In the genomic region with DNA sequence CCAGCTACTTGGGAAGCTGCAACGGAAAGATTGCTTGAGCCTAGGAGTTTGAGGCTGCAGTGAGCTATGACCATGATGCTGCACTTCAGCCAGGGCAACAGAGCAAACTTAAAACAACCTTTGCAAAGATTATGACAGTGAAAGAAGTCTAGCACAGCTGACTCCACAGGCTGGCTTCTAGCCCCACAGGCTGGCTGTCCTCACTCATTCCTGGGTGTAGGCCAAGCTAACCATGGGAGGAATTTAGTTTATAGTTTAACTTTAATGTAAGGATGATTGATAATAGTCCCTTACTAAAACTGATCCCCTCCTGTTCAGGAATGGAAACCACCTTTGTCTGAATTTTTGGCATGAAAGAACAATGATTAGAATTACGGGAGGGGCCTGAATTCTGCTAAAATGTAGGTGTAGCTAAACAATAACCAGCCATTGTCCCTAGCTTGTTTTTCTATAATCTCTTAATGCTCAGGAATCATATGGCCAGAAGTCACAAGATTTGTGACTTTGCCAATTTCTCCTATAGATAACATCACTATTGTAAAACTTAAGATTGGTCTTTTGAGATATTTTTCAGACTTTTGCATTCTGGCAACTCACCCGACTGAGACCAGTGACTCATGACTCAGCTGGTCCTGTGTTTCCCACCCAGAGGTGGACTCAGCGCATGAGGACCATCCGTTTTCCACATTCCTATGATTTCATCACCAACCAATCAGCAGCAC, we compare ENCODE assay signal across 15 cellular contexts. TPM values are rescaled to one million over a fixed set of nuclear protein-coding genes. Genes with fewer than 3 reads are reported as not detected.
A peak's percentile ranks its signal among the peaks of the same experiment; 100 is the strongest.
DNase-seq lines count a peak whose midpoint lies in the region; TF ChIP-seq lines count a peak whose summit lies in the region.
"Had no signal": no experiment of that assay in that cellular context is flagged by ENCODE, and none has a peak within 500 bp of the region (broad histone marks: within the 10 kb centered on the region; RNA-seq: fewer than 3 reads in every experiment).

No MANE protein-coding gene starts in this region.

- peak overlapping the region; percentile 20; the same call in 1 of the 2 replicates for H3K4me3 Mint-ChIP-seq in HFFc6
- H3K4me3 Mint-ChIP-seq: activated naive CD8-positive, alpha-beta T cell; natural killer cell treated with Interleukin-12 subunit alpha and Interleukin-12 subunit beta and Interleukin-15 and Interleukin-18, amount 100 ng/mL, for 72 hours had no signal

- H3K27ac Mint-ChIP-seq in HFFc6: peak overlapping the region; percentile 71
- H3K27ac Mint-ChIP-seq: activated naive CD8-positive, alpha-beta T cell; natural killer cell treated with Interleukin-12 subunit alpha and Interleukin-12 subunit beta and Interleukin-15 and Interleukin-18, amount 100 ng/mL, for 72 hours had no signal

- DNase-seq in HFFc6: peak; percentile 81
- DNase-seq in astrocyte of the cerebellum (ENCODE audit: low read depth): peak; percentile 64
- DNase-seq in hepatic stellate cell (ENCODE audit: low spot score): peak; percentile 64
- DNase-seq in vagina (ENCODE audit: extremely low spot score in 2 of 2): no peak
- no peak for DNase-seq in DMS153 (lab: John Stamatoyannopoulos, UW)
- no peak for DNase-seq in activated effector memory CD4-positive, alpha-beta T cell treated with anti-CD3 and anti-CD28 coated beads, Interleukin-2, amount 50 U/mL, for 16 hours
- no peak for DNase-seq in stimulated activated CD4-positive, alpha-beta T cell treated with anti-CD3 and anti-CD28 coated beads, Interleukin-12 subunit alpha, Interleukin-12 subunit beta, amount 100 ng/mL, for 4 hours
- DNase-seq: COR-L47, left cardiac atrium, NCI-H187 treated with DMSO at 0.1 percent for 48 hours, NCI-H774, SIG-M5 had no signal

- in situ Hi-C loops in astrocyte of the cerebellum (cut with HindIII; ENCODE audit: low sequenced_read_pairs): no loop called here

- TF ChIP-seq CTCF in HFFc6 (IDR thresholded peaks at IDR 0.05) (no peak), astrocyte of the cerebellum (IDR thresholded peaks at IDR 0.05; ENCODE audit: low read depth, low read length, missing control alignments) (no peak), vagina (IDR thresholded peaks at IDR 0.05) (no peak)

- no peaks in the 10 kb centered on the region for H3K9me3 Mint-ChIP-seq in HFFc6
- H3K9me3 Mint-ChIP-seq: natural killer cell treated with Interleukin-12 subunit alpha and Interleukin-12 subunit beta and Interleukin-15 and Interleukin-18, amount 100 ng/mL, for 72 hours had no signal

- H3K36me3 ChIP-seq in vagina: no peaks in the 10 kb centered on the region

- H3K4me1 ChIP-seq in vagina: no peaks in the 10 kb centered on the region

- no peaks in the 10 kb centered on the region for H3K9me3 ChIP-seq in vagina

- no peak for TF ChIP-seq POLR2A in vagina (IDR thresholded peaks at IDR 0.05)

- H3K4me3 ChIP-seq in astrocyte of the cerebellum (ENCODE audit: low read depth, low read length) (no peak overlapping the region), vagina (no peak overlapping the region)
- H3K4me3 ChIP-seq: skin epidermis had no signal

- no peaks in the 10 kb centered on the region for H3K27me3 ChIP-seq in vagina

- intact Hi-C loops in vagina (cut with DNase I): no loop called here

- peaks cover 71% of the 10 kb centered on the region for H3K4me1 Mint-ChIP-seq in HFFc6 (ENCODE audit: low read depth)

- peak overlapping the region; percentile 1 for H3K27ac ChIP-seq in vagina
- H3K27ac ChIP-seq: skin epidermis had no signal

- H3K27me3 Mint-ChIP-seq in HFFc6 (ENCODE audit: insufficient read depth): no peaks in the 10 kb centered on the region; the same call in 1 of the 2 replicates

- H3K36me3 Mint-ChIP-seq in HFFc6 (ENCODE audit: low read depth): no peaks in the 10 kb centered on the region; the same call in 1 of the 2 replicates
- H3K36me3 Mint-ChIP-seq: activated naive CD8-positive, alpha-beta T cell; natural killer cell treated with Interleukin-12 subunit alpha and Interleukin-12 subunit beta and Interleukin-15 and Interleukin-18, amount 100 ng/mL, for 72 hours had no signal

RNA-seq across cellular contexts. Expression of gene SGIP1, which starts 28.1 kb away (rescaled TPM):
- total RNA-seq in HFFc6 (2021; fragmentation: NEBNext Ultra II Directional; extraction: Animal tissue kit (Norgen Biotek cat#: 25700)): 10 to 100 TPM; 53.3 to 72.0 (median 57.9) TPM
- 14.0 TPM for total RNA-seq in vagina
- total RNA-seq: natural killer cell treated with Interleukin-12 subunit alpha and Interleukin-12 subunit beta and Interleukin-15 and Interleukin-18, amount 100 ng/mL, for 72 hours had no signal

Comparison
In these comparisons a context has a peak if more than half of its experiments do, and no peak if none do; other contexts are left out.
1. DNase-seq: peak in HFFc6 (single experiment), astrocyte of the cerebellum (single experiment) and hepatic stellate cell (single experiment); none in vagina (0 of 2), DMS153 (single experiment), activated effector memory CD4-positive, alpha-beta T cell treated with anti-CD3 and anti-CD28 coated beads, Interleukin-2, amount 50 U/mL, for 16 hours (single experiment) and stimulated activated CD4-positive, alpha-beta T cell treated with anti-CD3 and anti-CD28 coated beads, Interleukin-12 subunit alpha, Interleukin-12 subunit beta, amount 100 ng/mL, for 4 hours (single experiment).